ENCODE assay signal across 8 cellular contexts in the genomic region with DNA sequence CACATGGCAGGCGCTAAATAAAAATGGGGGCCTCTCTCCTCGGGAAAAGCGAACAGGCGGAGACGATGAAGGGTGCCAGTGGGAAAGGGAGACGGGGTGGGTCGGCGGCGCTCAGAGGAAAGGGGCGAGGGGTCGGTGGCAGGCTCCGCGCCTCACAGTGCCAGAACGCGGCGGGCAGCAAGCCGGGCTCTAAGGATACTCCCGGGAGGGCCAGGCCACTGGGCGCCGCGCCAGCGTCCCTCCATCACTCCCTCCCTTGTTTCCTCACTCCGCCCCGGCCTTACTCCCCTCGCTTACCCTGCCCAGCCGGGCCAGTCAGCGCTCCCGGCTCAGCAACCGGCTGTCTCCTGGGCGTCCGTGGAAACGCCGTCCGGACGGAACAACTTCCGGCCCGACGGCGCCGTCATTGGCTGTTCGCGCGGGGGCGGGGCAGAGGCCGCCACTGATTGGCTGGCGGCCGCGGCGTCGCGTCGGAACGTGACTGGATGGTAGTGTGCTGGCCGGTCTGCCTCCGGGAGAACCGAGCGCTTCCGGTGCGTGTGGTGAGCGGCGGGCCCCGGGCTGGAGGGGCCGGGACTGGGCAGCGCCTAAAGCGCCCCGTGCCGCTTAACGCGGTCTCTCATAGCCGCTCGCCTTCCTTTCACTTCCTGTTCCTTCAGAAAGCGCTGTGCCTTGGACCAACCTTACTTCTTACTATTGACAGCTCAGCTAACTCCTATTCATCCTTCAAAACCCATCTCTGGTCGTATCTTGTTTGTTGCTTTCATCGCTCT. TPM values are rescaled to one million over a fixed set of nuclear protein-coding genes. Genes with fewer than 3 reads are reported as not detected.
DNase-seq lines count a peak whose midpoint lies in the region; ATAC-seq lines count a peak whose summit lies in the region.

A gene (plus strand): TSS at position 523 of the 773 bp plus-strand sequence.

- H2AK5ac ChIP-seq in mesenchymal stem cell (ENCODE audit: low read length, severe bottlenecking), result no peak within 1 kb of the TSS

- H3K18ac ChIP-seq in mesenchymal stem cell (ENCODE audit: low read depth in 1 of 2, low read length in 2 of 2), result peak within 1 kb of the TSS; percentile 81 to 82

- H3K4ac ChIP-seq in mesenchymal stem cell (ENCODE audit: low read depth in 1 of 2, low read length in 2 of 2), result peak within 1 kb of the TSS; percentile 64 to 88

- peak within 1 kb of the TSS; percentile 91 for H2BK5ac ChIP-seq in mesenchymal stem cell (ENCODE audit: low read depth, low read length, poor library complexity, severe bottlenecking)

- H3K9me3 ChIP-seq in mesenchymal stem cell (ENCODE audit: control insufficient read depth, low read length), result no peaks in the 10 kb centered on the region

- peak; percentile 73 for ATAC-seq in GM21360 (IDR thresholded peaks at IDR 0.05; ENCODE audit: unreplicated experiment)

- peak within 1 kb of the TSS; percentile 95 for H4K8ac ChIP-seq in mesenchymal stem cell (ENCODE audit: low read length)

- peaks cover 18% of the 10 kb centered on the region for H3K4me1 ChIP-seq in mesenchymal stem cell (ENCODE audit: control insufficient read depth, insufficient read depth, low read depth, low read length)

- WGBS in mesenchymal stem cell, result under 1% methylated on average over 44 of the region's 74 CpGs

- H3K14ac ChIP-seq in mesenchymal stem cell (ENCODE audit: low read length in 2 of 2), result peak within 1 kb of the TSS in 1 of 2 experiments; percentile 77

- H3K4me2 ChIP-seq in mesenchymal stem cell (ENCODE audit: low read length, poor library complexity, severe bottlenecking), result peak within 1 kb of the TSS; percentile 88

- peak within 1 kb of the TSS in 1 of 2 experiments; percentile 58 for H2BK12ac ChIP-seq in mesenchymal stem cell (ENCODE audit: low read length in 2 of 2)

- no peaks in the 10 kb centered on the region for H3K27me3 ChIP-seq in mesenchymal stem cell (ENCODE audit: control insufficient read depth in 1 of 2, insufficient read depth in 1 of 2, low read length in 2 of 2)

- peak within 1 kb of the TSS; percentile 100 for H3K9ac ChIP-seq in mesenchymal stem cell (ENCODE audit: low read length)

- H2BK15ac ChIP-seq in mesenchymal stem cell (ENCODE audit: low read depth, poor library complexity, severe bottlenecking), result peak within 1 kb of the TSS; percentile 97

- DNase-seq in COLO668 (lab: John Stamatoyannopoulos, UW; ENCODE audit: unreplicated experiment) (peak; percentile 99), HT-29 (ENCODE audit: low spot score) (peak; percentile 92), mesenchymal stem cell (peak; percentile 98)
- DNase-seq in NK-92 treated with Interleukin-12 subunit alpha and Interleukin-12 subunit beta, amount 100 ng/mL, for 24 hours (lab: John Stamatoyannopoulos, UW), result peak; percentile 91
- DNase-seq in activated CD8-positive, alpha-beta memory T cell treated with anti-CD3 and anti-CD28 coated beads for 24 hours, result peak; percentile 97
- DNase-seq in effector CD8-positive, alpha-beta T cell (lab: John Stamatoyannopoulos, UW), result peak; percentile 89
- DNase-seq in stimulated activated CD8-positive, alpha-beta memory T cell treated with anti-CD3 and anti-CD28 coated beads, Interleukin-12 subunit alpha, Interleukin-12 subunit beta, amount 100 ng/mL, for 24 hours (ENCODE audit: extremely low read depth), result peak; percentile 84

- peak within 1 kb of the TSS; percentile 79 to 97 for H3K4me3 ChIP-seq in mesenchymal stem cell (ENCODE audit: insufficient read depth in 1 of 2, low read depth in 1 of 2, low read length in 2 of 2)

- H4K91ac ChIP-seq in mesenchymal stem cell (ENCODE audit: low read length), result peak within 1 kb of the TSS; percentile 80

- peaks cover 22% of the 10 kb centered on the region for H3K79me1 ChIP-seq in mesenchymal stem cell (replicated peaks; ENCODE audit: low read length, poor library complexity, severe bottlenecking)

- peak within 1 kb of the TSS; percentile 91 for H2BK120ac ChIP-seq in mesenchymal stem cell (ENCODE audit: low read depth, low read length)

- H3K36me3 ChIP-seq in mesenchymal stem cell (ENCODE audit: control insufficient read depth in 1 of 2, insufficient read depth in 2 of 2, low read depth in 1 of 2, low read length in 2 of 2), result peaks cover 0 to 18% of the 10 kb centered on the region in 2 experiments

- H3K23ac ChIP-seq in mesenchymal stem cell (ENCODE audit: low read length in 2 of 2), result peak within 1 kb of the TSS in 1 of 2 experiments; percentile 54

- peak within 1 kb of the TSS; percentile 54 for H2AFZ ChIP-seq in mesenchymal stem cell (ENCODE audit: low read depth, low read length)

- H3K27ac ChIP-seq in mesenchymal stem cell (ENCODE audit: low read length, poor library complexity, severe bottlenecking), result peak within 1 kb of the TSS; percentile 88

RNA-seq across cellular contexts. Expression of the gene that starts here (rescaled TPM):
- total RNA-seq in HT-29 (2014; rRNA removed; shearing (Covaris generic)), result 7.3 and 11.4 TPM in 2 replicates
- polyA plus RNA-seq in mesenchymal stem cell (2013, experiment 1 of 2), result 12.3 TPM
- polyA plus RNA-seq in mesenchymal stem cell (2013, experiment 2 of 2), result 12.0 TPM

Comparison
In these comparisons a context has a peak if more than half of its experiments do, and no peak if none do; other contexts are left out.
1. Peak in every context shown above with its lines: DNase-seq, ATAC-seq, H3K4me3 ChIP-seq and H3K27ac ChIP-seq.